ENCODE assay signal across 34 cellular contexts in the genomic region with DNA sequence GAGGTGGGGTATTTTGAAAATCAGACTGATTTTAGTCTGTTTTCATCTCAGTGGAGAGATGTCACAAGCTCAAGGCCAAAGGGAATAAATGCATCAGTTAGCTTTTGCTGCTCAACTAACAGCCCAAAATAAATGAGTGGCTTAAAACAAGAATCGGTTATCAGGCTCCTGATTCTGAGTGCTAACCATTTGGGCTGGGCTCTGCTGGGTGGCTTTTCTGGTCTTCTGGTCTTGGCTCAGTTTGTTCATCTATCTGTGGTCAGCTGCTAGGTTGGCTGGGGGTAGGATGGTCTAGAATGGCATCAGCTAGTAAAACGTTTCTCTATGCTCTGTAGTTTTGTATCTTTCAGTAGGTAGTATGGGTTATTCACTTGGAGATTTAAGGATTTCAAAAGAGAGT.
"Had no signal": no experiment of that assay in that cellular context is flagged by ENCODE, and none has a peak within 500 bp of the region (broad histone marks: within the 10 kb centered on the region; RNA-seq: fewer than 3 reads in every experiment).

No MANE protein-coding gene starts in this region.

- H3K36me3 ChIP-seq: MG63 had no signal

- H3K9me3 ChIP-seq: MG63 had no signal

- H3K4me3 ChIP-seq: MG63 had no signal

- DNase-seq: Karpas-422, Kasumi-1, MG63, MM.1S, MV-4-11, NCI-H1048, NCI-H1092, NCI-H1092 treated with DMSO at 0.1 percent for 48 hours, NCI-H1105, NCI-H1105 treated with DMSO at 0.1 percent for 48 hours, NCI-H1417, NCI-H1417 treated with DMSO at 0.1 percent for 48 hours, NCI-H1436, NCI-H1436 treated with DMSO at 0.1 percent for 48 hours, NCI-H146, NCI-H1694, NCI-H1694 treated with DMSO at 0.1 percent for 48 hours, NCI-H187, NCI-H187 treated with DMSO at 0.1 percent for 48 hours, NCI-H1930, NCI-H2029, NCI-H2029 treated with DMSO at 0.1 percent for 48 hours, NCI-H2081, NCI-H2081 treated with DMSO at 0.1 percent for 48 hours, NCI-H2107, NCI-H2171, NCI-H2171 treated with DMSO at 0.1 percent for 48 hours, NCI-H2227 treated with DMSO at 0.1 percent for 48 hours, NCI-H226, NCI-H345, NCI-H446, NCI-H446 treated with DMSO at 0.1 percent for 48 hours, NCI-H510A, NCI-H510A treated with DMSO at 0.1 percent for 48 hours had no signal

- H3K27me3 ChIP-seq: MG63 had no signal
